In the genomic region with DNA sequence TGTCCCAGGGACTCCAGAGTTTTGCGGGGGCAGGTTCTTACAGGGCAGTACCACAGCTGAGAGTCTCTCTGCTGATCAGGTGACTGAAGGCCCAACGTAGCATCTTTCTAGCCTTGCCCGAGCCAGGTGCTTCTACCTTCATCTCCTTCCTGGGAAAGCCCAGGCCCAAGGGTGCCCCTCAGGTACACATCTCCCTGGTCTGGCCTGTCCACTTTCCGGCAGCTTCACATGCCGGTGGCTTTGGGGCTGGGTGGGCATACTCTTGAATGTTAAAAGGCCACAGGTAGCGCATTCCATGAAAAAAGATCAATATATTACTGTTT, we compare ENCODE assay signal across 1 cellular context.
TF ChIP-seq lines count a peak whose summit lies in the region.

No MANE protein-coding gene starts in this region.

TF ChIP-seq in HepG2, 621 proteins besides CTCF, POLR2A, EP300 and RAD21:
- TF ChIP-seq JUND (CRISPR knock-in tag; IDR thresholded peaks at IDR 0.05) (no peak), RBM22 (optimal IDR thresholded peaks at IDR 0.05; ENCODE audit: low read length) (no peak)
